ENCODE assay signal across 8 cellular contexts in genomic region chr21:32096411-32096810, GRCh38.
DNase-seq lines count a peak whose midpoint lies in the region; ATAC-seq and TF ChIP-seq lines count a peak whose summit lies in the region.

No MANE protein-coding gene starts in this region.

- no peaks in the 10 kb centered on the region for H3K9me3 Mint-ChIP-seq in natural killer cell

- no peak for TF ChIP-seq POLR2A in suprapubic skin (IDR thresholded peaks at IDR 0.05)

- no peaks in the 10 kb centered on the region for H3K4me1 Mint-ChIP-seq in natural killer cell

- H3K4me2 ChIP-seq in fibroblast of lung (ENCODE audit: extremely low read depth, insufficient read depth, low read length) = no peak overlapping the region

- H3K27ac Mint-ChIP-seq in natural killer cell = no peak overlapping the region

- no peaks in the 10 kb centered on the region for H3K9me3 ChIP-seq in fibroblast of lung (ENCODE audit: control insufficient read depth, insufficient read depth, low read depth, low read length)
- no peaks in the 10 kb centered on the region for H3K9me3 ChIP-seq in suprapubic skin

- no peak for TF ChIP-seq EP300 in suprapubic skin (IDR thresholded peaks at IDR 0.05)

- 37% methylated on average over 3 of the region's 3 CpGs for WGBS in suprapubic skin

- no peaks in the 10 kb centered on the region for H3K79me2 ChIP-seq in fibroblast of lung (ENCODE audit: control insufficient read depth, insufficient read depth, low read length)

- no peaks in the 10 kb centered on the region for H3K27me3 ChIP-seq in fibroblast of lung (ENCODE audit: control insufficient read depth, insufficient read depth, low read length)
- no peaks in the 10 kb centered on the region for H3K27me3 ChIP-seq in suprapubic skin

- intact Hi-C loops in natural killer cell (cut with micrococcal nuclease) = no loop called here

- H3K36me3 ChIP-seq in fibroblast of lung (ENCODE audit: control insufficient read depth, insufficient read depth, low read length) (no peaks in the 10 kb centered on the region), suprapubic skin (no peaks in the 10 kb centered on the region)

- no peaks in the 10 kb centered on the region for H3K36me3 Mint-ChIP-seq in natural killer cell

- H3K4me1 ChIP-seq in fibroblast of lung (ENCODE audit: control insufficient read depth, extremely low read depth, insufficient read depth, low read length) (no peaks in the 10 kb centered on the region), suprapubic skin (no peaks in the 10 kb centered on the region)

- H3K4me3 Mint-ChIP-seq in natural killer cell = no peak overlapping the region

- H4K20me1 ChIP-seq in fibroblast of lung (ENCODE audit: control insufficient read depth, extremely low read depth, insufficient read depth, low read length) = no peaks in the 10 kb centered on the region

- TF ChIP-seq CTCF in fibroblast of lung (conservative IDR thresholded peaks at IDR 0.05 in 1 of 2, IDR thresholded peaks at IDR 0.05 in 1 of 2; ENCODE audit: low read depth in 1 of 2, low read length in 2 of 2) (peak; percentile 16 to 22), natural killer cell (IDR thresholded peaks at IDR 0.05) (no peak), suprapubic skin (IDR thresholded peaks at IDR 0.05) (no peak)

- no peak for ATAC-seq in natural killer cell

- DNase-seq in AG08395 (ENCODE audit: low spot score) (peak; percentile 13), GM03348 (ENCODE audit: low spot score) (peak; percentile 54), NCI-H510A treated with DMSO at 0.1 percent for 48 hours (lab: John Stamatoyannopoulos, UW) (peak; percentile 59), fibroblast of lung (ENCODE audit: low read depth in 2 of 2) (no peak), natural killer cell (no peak), suprapubic skin (ENCODE audit: low spot score in 2 of 2) (no peak), DMS79 (lab: John Stamatoyannopoulos, UW) (no peak)
- no peak for DNase-seq in activated CD4-positive, CD25-positive, alpha-beta regulatory T cell treated with anti-CD3 and anti-CD28 coated beads, Interleukin-2, amount 50 U/mL, for 72 hours

- H3K4me3 ChIP-seq in fibroblast of lung (replicated peaks in 1 of 4; ENCODE audit: control extremely low read depth in 1 of 4, insufficient read depth in 1 of 4, low read depth in 3 of 4, low read length in 4 of 4) (no peak overlapping the region), suprapubic skin (no peak overlapping the region)

- no peak overlapping the region for H3K9ac ChIP-seq in fibroblast of lung (ENCODE audit: insufficient read depth, low read length)

- peaks cover 8 to 20% of the 10 kb centered on the region in 2 donors for H3K27me3 Mint-ChIP-seq in natural killer cell (ENCODE audit: low read depth in 2 of 2)

- H2AFZ ChIP-seq in fibroblast of lung (ENCODE audit: low read length) = no peak overlapping the region

- H3K27ac ChIP-seq in fibroblast of lung (ENCODE audit: insufficient read depth, low read length) (no peak overlapping the region), suprapubic skin (no peak overlapping the region)

Comparison
In these comparisons a context has a peak if more than half of its experiments do, and no peak if none do; other contexts are left out.
1. DNase-seq: peak in AG08395 (single experiment), GM03348 (single experiment) and NCI-H510A treated with DMSO at 0.1 percent for 48 hours (single experiment); none in fibroblast of lung (0 of 2), natural killer cell (single experiment), activated CD4-positive, CD25-positive, alpha-beta regulatory T cell treated with anti-CD3 and anti-CD28 coated beads, Interleukin-2, amount 50 U/mL, for 72 hours (single experiment), suprapubic skin (0 of 2) and DMS79 (single experiment).
2. CTCF ChIP-seq: peak in fibroblast of lung (2 of 2); none in natural killer cell (single experiment) and suprapubic skin (0 of 2).